ENCODE assay signal across 27 cellular contexts in genomic region chr14:60111732-60112131, GRCh38.
"Had no signal": no experiment of that assay in that cellular context is flagged by ENCODE, and none has a peak within 500 bp of the region (broad histone marks: within the 10 kb centered on the region; RNA-seq: fewer than 3 reads in every experiment).

No MANE protein-coding gene starts in this region.

- H3K4me3 ChIP-seq: ascending aorta, cardiac muscle cell, SJCRH30, SK-N-MC had no signal

- H3K27me3 Mint-ChIP-seq: activated CD8-positive, alpha-beta T cell treated with anti-CD3 and anti-CD28 coated beads for 36 hours; activated naive CD8-positive, alpha-beta T cell treated with anti-CD3 and anti-CD28 coated beads for 36 hours; activated T-helper 17 cell treated with anti-CD3 and anti-CD28 coated beads, Interleukin-2, amount 50 U/mL, for 72 hours; central memory CD8-positive, alpha-beta T cell had no signal

- DNase-seq: activated CD4-positive, alpha-beta T cell treated with anti-CD3 and anti-CD28 coated beads for 1 hour; activated CD4-positive, alpha-beta T cell treated with anti-CD3 and anti-CD28 coated beads for 48 hours; activated CD4-positive, CD25-positive, alpha-beta regulatory T cell; activated CD8-positive, alpha-beta T cell treated with anti-CD3 and anti-CD28 coated beads for 36 hours; activated effector memory CD4-positive, alpha-beta T cell treated with anti-CD3 and anti-CD28 coated beads, Interleukin-2, amount 50 U/mL, for 16 hours; activated naive CD4-positive, alpha-beta T cell; activated naive CD4-positive, alpha-beta T cell treated with anti-CD3 and anti-CD28 coated beads, Interleukin-2, amount 50 U/mL, for 16 hours; activated naive CD8-positive, alpha-beta T cell treated with anti-CD3 and anti-CD28 coated beads for 36 hours; activated T-cell treated with anti-CD3 and anti-CD28 coated beads, Interleukin-2, amount 50 U/mL, for 1 hour; activated T-cell treated with anti-CD3 and anti-CD28 coated beads, Interleukin-2, amount 50 U/mL, for 72 hours; amygdala; NCI-H1105; NCI-H1417 treated with DMSO at 0.1 percent for 48 hours; NCI-H187 treated with DMSO at 0.1 percent for 48 hours; NCI-H2081 treated with DMSO at 0.1 percent for 48 hours; NCI-H345; NCI-H524 treated with DMSO at 0.1 percent for 48 hours; SHP77; SJCRH30; T1000; WERI-Rb-1 had no signal

- H3K27me3 ChIP-seq: ascending aorta, cardiac muscle cell, SJCRH30 had no signal

- ATAC-seq: activated CD8-positive, alpha-beta T cell treated with anti-CD3 and anti-CD28 coated beads for 36 hours; activated T-cell treated with anti-CD3 and anti-CD28 coated beads, Interleukin-2, amount 50 U/mL, for 72 hours; activated T-helper 17 cell treated with anti-CD3 and anti-CD28 coated beads, Interleukin-2, amount 50 U/mL, for 72 hours; Panc1 had no signal

- H3K27ac Mint-ChIP-seq: activated CD8-positive, alpha-beta T cell treated with anti-CD3 and anti-CD28 coated beads for 36 hours; activated naive CD8-positive, alpha-beta T cell treated with anti-CD3 and anti-CD28 coated beads for 36 hours; activated T-cell treated with anti-CD3 and anti-CD28 coated beads, Interleukin-2, amount 50 U/mL, for 72 hours; activated T-helper 17 cell treated with anti-CD3 and anti-CD28 coated beads, Interleukin-2, amount 50 U/mL, for 72 hours had no signal

- H3K9me3 Mint-ChIP-seq: activated CD8-positive, alpha-beta T cell treated with anti-CD3 and anti-CD28 coated beads for 36 hours; activated T-cell treated with anti-CD3 and anti-CD28 coated beads, Interleukin-2, amount 50 U/mL, for 72 hours; activated T-helper 17 cell treated with anti-CD3 and anti-CD28 coated beads, Interleukin-2, amount 50 U/mL, for 72 hours; central memory CD8-positive, alpha-beta T cell had no signal

- H3K27ac ChIP-seq: ascending aorta, cardiac muscle cell, SJCRH30, WERI-Rb-1 had no signal

- H3K4me1 ChIP-seq: SJCRH30 had no signal

- H3K4me3 Mint-ChIP-seq: activated CD8-positive, alpha-beta T cell treated with anti-CD3 and anti-CD28 coated beads for 36 hours; activated naive CD8-positive, alpha-beta T cell treated with anti-CD3 and anti-CD28 coated beads for 36 hours; activated T-cell treated with anti-CD3 and anti-CD28 coated beads, Interleukin-2, amount 50 U/mL, for 72 hours; activated T-helper 17 cell treated with anti-CD3 and anti-CD28 coated beads, Interleukin-2, amount 50 U/mL, for 72 hours; central memory CD8-positive, alpha-beta T cell had no signal

- H3K9me3 ChIP-seq: ascending aorta, SJCRH30 had no signal
